In genomic region chr20:48025061-48025515, GRCh38 we compare ENCODE assay signal across 8 cellular contexts.
A peak's percentile ranks its signal among the peaks of the same experiment; 100 is the strongest.
DNase-seq lines count a peak whose midpoint lies in the region; ATAC-seq and FAIRE-seq lines count a peak whose summit lies in the region.

No MANE protein-coding gene starts in this region.

- no peak for ATAC-seq in GM21737 (IDR thresholded peaks at IDR 0.05; ENCODE audit: unreplicated experiment)

- peak; percentile 95 for FAIRE-seq in urothelium cell line (lab: Jason Lieb, UNC)

- DNase-seq in NOMO-1 (lab: John Stamatoyannopoulos, UW; ENCODE audit: unreplicated experiment in 2 of 2): peak; percentile 21 to 22
- DNase-seq in NOMO-1 treated with dmso at 0.1 percent for 144 hours (lab: John Stamatoyannopoulos, UW; ENCODE audit: unreplicated experiment): no peak
- DNase-seq in amniotic epithelial cell (ENCODE audit: low read depth): peak; percentile 83
- peak; percentile 78 for DNase-seq in kidney tubule cell (ENCODE audit: low spot score)
- DNase-seq in urothelium cell line (ENCODE audit: low spot score): peak; percentile 95
- no peak for DNase-seq in OCI-M1 (lab: John Stamatoyannopoulos, UW)
- DNase-seq in DMS53 treated with DMSO at 0.1 percent for 48 hours (lab: John Stamatoyannopoulos, UW; ENCODE audit: unreplicated experiment): no peak

Comparison
In these comparisons a context has a peak if more than half of its experiments do, and no peak if none do; other contexts are left out.
1. DNase-seq: peak in NOMO-1 (2 of 2), amniotic epithelial cell (single experiment), kidney tubule cell (single experiment) and urothelium cell line (single experiment); none in NOMO-1 treated with dmso at 0.1 percent for 144 hours (single experiment), OCI-M1 (single experiment) and DMS53 treated with DMSO at 0.1 percent for 48 hours (single experiment).